8 cellular contexts compared by ENCODE assay signal in genomic region chr9:79572891-79573696, GRCh38. TPM values are rescaled to one million over a fixed set of nuclear protein-coding genes. Genes with fewer than 3 reads are reported as not detected.
DNase-seq lines count a peak whose midpoint lies in the region; FAIRE-seq and TF ChIP-seq lines count a peak whose summit lies in the region.

No MANE protein-coding gene starts in this region.

- DNase-seq in AG08395 (ENCODE audit: low spot score), result peak; percentile 10
- peak; percentile 73 for DNase-seq in HEK293T (ENCODE audit: extremely low spot score)
- peak; percentile 65 for DNase-seq in activated CD4-positive, alpha-beta T cell treated with anti-CD3 and anti-CD28 coated beads, Interleukin-2, amount 10 ng/mL, durations not matched to agents 7 days and 5 days
- peak in 8 of 10 donors; percentile 33 to 67 (median 52) for DNase-seq in dorsolateral prefrontal cortex
- DNase-seq in medulla oblongata (ENCODE audit: extremely low spot score), result peak; percentile 57
- peak; percentile 32 for DNase-seq in stimulated activated CD8-positive, alpha-beta memory T cell treated with anti-CD3 and anti-CD28 coated beads, Interleukin-15, amount 100 ng/mL, for 24 hours (ENCODE audit: low read depth)
- DNase-seq in NCI-H2196 treated with DMSO at 0.1 percent for 48 hours (lab: John Stamatoyannopoulos, UW; ENCODE audit: unreplicated experiment), result no peak
- no peak for DNase-seq in D721Med (ENCODE audit: insufficient read length, low spot score)

- no peaks in the 10 kb centered on the region for H3K27me3 Mint-ChIP-seq in activated CD4-positive, alpha-beta T cell treated with anti-CD3 and anti-CD28 coated beads, Interleukin-2, amount 10 ng/mL, durations not matched to agents 7 days and 5 days

- peak overlapping the region; percentile 93 for H3K4me3 Mint-ChIP-seq in activated CD4-positive, alpha-beta T cell treated with anti-CD3 and anti-CD28 coated beads, Interleukin-2, amount 10 ng/mL, durations not matched to agents 7 days and 5 days

- peaks cover 34% of the 10 kb centered on the region for H3K36me3 Mint-ChIP-seq in activated CD4-positive, alpha-beta T cell treated with anti-CD3 and anti-CD28 coated beads, Interleukin-2, amount 10 ng/mL, durations not matched to agents 7 days and 5 days (ENCODE audit: low read depth)

- CTCF ChIA-PET in HEK293T (lab: Yijun Ruan, JAX), result interaction anchor here (1.2 to 1.3 kb wide), 2 partner anchors 12 to 122 kb away, joined by 3 read pairs; no protein-coding TSS in a partner anchor
- CTCF ChIA-PET in activated CD4-positive, alpha-beta T cell treated with anti-CD3 and anti-CD28 coated beads, Interleukin-2, amount 10 ng/mL, durations not matched to agents 7 days and 5 days (lab: Charles Lee), result interaction anchor here (0.6 kb wide), 1 partner anchor 480 kb away, joined by 5 read pairs; no protein-coding TSS in a partner anchor

- no peak for FAIRE-seq in D721Med (lab: Jason Lieb, UNC)

- TF ChIP-seq CTCF in dorsolateral prefrontal cortex (IDR thresholded peaks at IDR 0.05 in 54 of 56, conservative IDR thresholded peaks at IDR 0.05 in 2 of 56; ENCODE audit: low read depth in 1 of 56, partially characterized antibody in 56 of 56) (peak in 12 of 56 donors; percentile 6 to 48 (median 16)), D721Med (IDR thresholded peaks at IDR 0.05; ENCODE audit: insufficient read depth, missing control alignments) (no peak)

- H3K9me3 Mint-ChIP-seq in activated CD4-positive, alpha-beta T cell treated with anti-CD3 and anti-CD28 coated beads, Interleukin-2, amount 10 ng/mL, durations not matched to agents 7 days and 5 days, result no peaks in the 10 kb centered on the region

- peak overlapping the region; percentile 94 for H3K27ac Mint-ChIP-seq in activated CD4-positive, alpha-beta T cell treated with anti-CD3 and anti-CD28 coated beads, Interleukin-2, amount 10 ng/mL, durations not matched to agents 7 days and 5 days

- intact Hi-C loops in dorsolateral prefrontal cortex (cut with DNase I), result loop anchor here (5.0 to 10.0 kb wide), 4 partner anchors 89 to 372 kb away; no protein-coding TSS in a partner anchor

- H3K27ac ChIP-seq in dorsolateral prefrontal cortex, result peak overlapping the region; percentile 44 to 99 (median 96)

- peaks cover 44% of the 10 kb centered on the region for H3K4me1 Mint-ChIP-seq in activated CD4-positive, alpha-beta T cell treated with anti-CD3 and anti-CD28 coated beads, Interleukin-2, amount 10 ng/mL, durations not matched to agents 7 days and 5 days

- H3K4me3 ChIP-seq in dorsolateral prefrontal cortex, result peak overlapping the region; percentile 62 to 99 (median 91)

- POLR2A ChIA-PET in HEK293T (lab: Yijun Ruan, JAX), result interaction anchor here (0.5 to 3.6 kb wide), 21 partner anchors 11 to 317 kb away, joined by 3 to 92 read pairs (median 10); no protein-coding TSS in a partner anchor
- POLR2A ChIA-PET in activated CD4-positive, alpha-beta T cell treated with anti-CD3 and anti-CD28 coated beads, Interleukin-2, amount 10 ng/mL, durations not matched to agents 7 days and 5 days (lab: Charles Lee), result no interaction called here

- H3K27me3 ChIP-seq in dorsolateral prefrontal cortex, result no peaks in the 10 kb centered on the region

TF ChIP-seq in HEK293T, 16 proteins besides CTCF, POLR2A, EP300 and RAD21:
- TF ChIP-seq FOXM1 (IDR thresholded peaks at IDR 0.05; ENCODE audit: borderline replicate concordance) (no peak), FOXA1 (IDR thresholded peaks at IDR 0.05) (no peak), SUZ12 (IDR thresholded peaks at IDR 0.05) (no peak), HDGF (IDR thresholded peaks at IDR 0.05; ENCODE audit: borderline replicate concordance) (no peak), TARDBP (IDR thresholded peaks at IDR 0.05) (no peak), NFRKB (IDR thresholded peaks at IDR 0.05) (no peak), PKNOX1 (IDR thresholded peaks at IDR 0.05) (no peak), FOXK2 (IDR thresholded peaks at IDR 0.05) (no peak), ELF4 (IDR thresholded peaks at IDR 0.05) (no peak), CTBP1 (IDR thresholded peaks at IDR 0.05; ENCODE audit: borderline replicate concordance) (no peak)

RNA-seq across cellular contexts. Expression of gene TLE4, which starts 1.3 kb away (rescaled TPM):
- 10 to 100 TPM; 38.0 to 38.4 TPM for total RNA-seq in activated CD4-positive, alpha-beta T cell treated with anti-CD3 and anti-CD28 coated beads, Interleukin-2, amount 10 ng/mL, durations not matched to agents 7 days and 5 days
- total RNA-seq in dorsolateral prefrontal cortex, result 100 to 1,000 TPM in 75 of 120 experiments, 10 to 100 TPM in 45; 47.8 to 183 (median 109) TPM

Comparison
In these comparisons a context has a peak if more than half of its experiments do, and no peak if none do; other contexts are left out.
1. DNase-seq: peak in AG08395 (single experiment), HEK293T (single experiment), activated CD4-positive, alpha-beta T cell treated with anti-CD3 and anti-CD28 coated beads, Interleukin-2, amount 10 ng/mL, durations not matched to agents 7 days and 5 days (single experiment), dorsolateral prefrontal cortex (8 of 10), medulla oblongata (single experiment) and stimulated activated CD8-positive, alpha-beta memory T cell treated with anti-CD3 and anti-CD28 coated beads, Interleukin-15, amount 100 ng/mL, for 24 hours (single experiment); none in NCI-H2196 treated with DMSO at 0.1 percent for 48 hours (single experiment) and D721Med (single experiment).